11 cellular contexts compared by ENCODE assay signal in genomic region chr10:124739996-124740373, GRCh38. TPM values are rescaled to one million over a fixed set of nuclear protein-coding genes. Genes with fewer than 3 reads are reported as not detected.
DNase-seq lines count a peak whose midpoint lies in the region; ATAC-seq and TF ChIP-seq lines count a peak whose summit lies in the region.
"Had no signal": no experiment of that assay in that cellular context is flagged by ENCODE, and none has a peak within 500 bp of the region (broad histone marks: within the 10 kb centered on the region; RNA-seq: fewer than 3 reads in every experiment).

No MANE protein-coding gene starts in this region.

- in situ Hi-C loops in Panc1 (cut with HindIII; ENCODE audit: low pct_unique_long_range_greater_than_20kb, low sequenced_read_pairs) = no loop called here

- DNase-seq in CD4-positive, alpha-beta memory T cell = peak; percentile 32 to 66 (median 35)
- DNase-seq in Panc1 (ENCODE audit: low read depth, low spot score) (no peak), epithelial cell of prostate (ENCODE audit: low read depth, low spot score) (no peak), DMS 273 treated with DMSO at 0.1 percent for 48 hours (lab: John Stamatoyannopoulos, UW) (no peak), foreskin melanocyte (no peak), C1 segment of cervical spinal cord (lab: John Stamatoyannopoulos, UW) (no peak)
- DNase-seq: islet precursor cell, NCI-H2171 had no signal

- no peaks in the 10 kb centered on the region for H3K9me3 ChIP-seq in CD4-positive, alpha-beta memory T cell (ENCODE audit: control insufficient read depth in 1 of 2, low read length in 2 of 2)
- no peaks in the 10 kb centered on the region for H3K9me3 ChIP-seq in Panc1 (ENCODE audit: control insufficient read depth, insufficient read depth, low read depth, low read length)
- no peaks in the 10 kb centered on the region for H3K9me3 ChIP-seq in neutrophil
- H3K9me3 ChIP-seq: HAP-1 had no signal

- peak overlapping the region; percentile 87 to 97 (median 96) for H3K27ac Mint-ChIP-seq in CD4-positive, alpha-beta memory T cell

- peaks cover 81% of the 10 kb centered on the region for H3K4me1 ChIP-seq in CD4-positive, alpha-beta memory T cell (ENCODE audit: insufficient read depth, low read length)
- H3K4me1 ChIP-seq in Panc1 (ENCODE audit: control insufficient read depth, insufficient read depth, low read length) = peaks cover 77% of the 10 kb centered on the region
- peaks cover 39 to 49% of the 10 kb centered on the region in 2 experiments for H3K4me1 ChIP-seq in neutrophil (ENCODE audit: control insufficient read depth in 1 of 2, insufficient read depth in 1 of 2, low read depth in 1 of 2, low read length in 1 of 2)

- CTCF ChIA-PET in CD4-positive, alpha-beta memory T cell (lab: Charles Lee; ENCODE audit: partially characterized antibody) = interaction anchor here (0.8 to 18.1 kb wide), 15 partner anchors 17 to 209 kb away, joined by 3 to 556 read pairs (median 42); no protein-coding TSS in a partner anchor
- CTCF ChIA-PET in Panc1 (lab: Charles Lee) = interaction anchor here (1.5 kb wide), 1 partner anchor 39 kb away, joined by 4 read pairs; no protein-coding TSS in a partner anchor

- H3K4me1 Mint-ChIP-seq in CD4-positive, alpha-beta memory T cell = peaks cover 69 to 85% (median 76%) of the 10 kb centered on the region in 4 donors

- H3K36me3 ChIP-seq in CD4-positive, alpha-beta memory T cell (ENCODE audit: insufficient read depth, low read length) = no peaks in the 10 kb centered on the region
- H3K36me3 ChIP-seq in Panc1 (ENCODE audit: control insufficient read depth, insufficient read depth, low read length) (no peaks in the 10 kb centered on the region), neutrophil (peaks cover 5% of the 10 kb centered on the region)
- H3K36me3 ChIP-seq: HAP-1 had no signal

- ATAC-seq in Panc1 = no peak
- ATAC-seq in GM21367 (IDR thresholded peaks at IDR 0.05; ENCODE audit: unreplicated experiment) = no peak

- peak overlapping the region; percentile 95 to 100 (median 98) for H3K4me3 Mint-ChIP-seq in CD4-positive, alpha-beta memory T cell

- TSS peak; percentile 18 for BruUV-seq in Panc1 (replicated peaks; lab: Mats Ljungman, UMichigan)

- peak overlapping the region; percentile 64 for H3K27ac ChIP-seq in CD4-positive, alpha-beta memory T cell (ENCODE audit: low read depth, low read length)
- H3K27ac ChIP-seq in Panc1 (ENCODE audit: low read length) (peak overlapping the region; percentile 86), epithelial cell of prostate (peak overlapping the region; percentile 88), neutrophil (peak overlapping the region; percentile 91)

- H3K4me3 ChIP-seq in CD4-positive, alpha-beta memory T cell (ENCODE audit: low read length in 2 of 2) = peak overlapping the region; percentile 21 to 27
- H3K4me3 ChIP-seq in Panc1 (ENCODE audit: low read depth in 2 of 2, low read length in 2 of 2) (no peak overlapping the region), neutrophil (ENCODE audit: low read depth in 1 of 2, low read length in 1 of 2) (peak overlapping the region in 1 of 2 experiments; percentile 90)
- H3K4me3 ChIP-seq: HAP-1 had no signal

- intact Hi-C loops in CD4-positive, alpha-beta memory T cell (cut with micrococcal nuclease) = loop anchor here (2.0 to 5.0 kb wide), 3 partner anchors 61 to 338 kb away; no protein-coding TSS in a partner anchor
- intact Hi-C loops in Panc1 (cut with micrococcal nuclease; ENCODE audit: unreplicated experiment) = loop anchor here (2.0 kb wide), 2 partner anchors 199 to 209 kb away; no protein-coding TSS in a partner anchor

- POLR2A ChIA-PET in CD4-positive, alpha-beta memory T cell (lab: Charles Lee; ENCODE audit: partially characterized antibody) = interaction anchor here (0.6 to 5.7 kb wide), 21 partner anchors 7 to 177 kb away, joined by 3 to 163 read pairs (median 23); partner anchors contain the start of gene EEF1AKMT2
- POLR2A ChIA-PET in Panc1 (lab: Charles Lee) = no interaction called here

- TF ChIP-seq CTCF in Panc1 (IDR thresholded peaks at IDR 0.05) = no peak
- no peak for TF ChIP-seq CTCF in neutrophil (IDR thresholded peaks at IDR 0.05)

- no peaks in the 10 kb centered on the region for H3K27me3 ChIP-seq in CD4-positive, alpha-beta memory T cell (ENCODE audit: insufficient read depth, low read length)
- H3K27me3 ChIP-seq in Panc1 (ENCODE audit: control insufficient read depth, insufficient read depth, low read length) (no peaks in the 10 kb centered on the region), neutrophil (no peaks in the 10 kb centered on the region)

- H3K27me3 Mint-ChIP-seq in CD4-positive, alpha-beta memory T cell = no peaks in the 10 kb centered on the region

- no peaks in the 10 kb centered on the region for H3K9me3 Mint-ChIP-seq in CD4-positive, alpha-beta memory T cell

- H3K36me3 Mint-ChIP-seq in CD4-positive, alpha-beta memory T cell = peaks cover 4 to 15% of the 10 kb centered on the region in 2 donors

RNA-seq across cellular contexts. Expression of gene FAM53B, which starts 4.2 kb away (rescaled TPM):
- 10 to 100 TPM; 57.3 to 60.7 TPM for total RNA-seq in CD4-positive, alpha-beta memory T cell
- 10 to 100 TPM in 1 of 2 donors, 1 to 10 TPM in 1; 7.3 to 42.5 TPM for polyA plus RNA-seq in CD4-positive, alpha-beta memory T cell
- total RNA-seq in Panc1 (2021; ENCODE audit: unreplicated experiment) = 42.5 TPM
- polyA plus RNA-seq in Panc1 (2012; ENCODE audit: insufficient read length) = 31.8 TPM

RNA-seq across cellular contexts. Expression of gene EEF1AKMT2, which starts 51.7 kb away (rescaled TPM):
- 10 to 100 TPM; 20.0 to 24.2 TPM for total RNA-seq in CD4-positive, alpha-beta memory T cell
- polyA plus RNA-seq in CD4-positive, alpha-beta memory T cell = 10 to 100 TPM; 18.2 to 31.1 TPM
- 39.2 TPM for total RNA-seq in Panc1 (2021; ENCODE audit: unreplicated experiment)
- 24.1 TPM for polyA plus RNA-seq in Panc1 (2012; ENCODE audit: insufficient read length)

Comparison
In these comparisons a context has a peak if more than half of its experiments do, and no peak if none do; other contexts are left out.
1. DNase-seq: peak in CD4-positive, alpha-beta memory T cell (5 of 5); none in Panc1 (single experiment), epithelial cell of prostate (single experiment), DMS 273 treated with DMSO at 0.1 percent for 48 hours (single experiment), foreskin melanocyte (single experiment) and C1 segment of cervical spinal cord (0 of 14).
2. H3K4me3 ChIP-seq: peak in CD4-positive, alpha-beta memory T cell (2 of 2); none in Panc1 (0 of 2).
3. Peak in every context shown above with its lines, with median percentiles within 50 percentile points of each other: H3K27ac ChIP-seq.